ENCODE assay signal across 20 cellular contexts in genomic region chr1:172946814-172947507, GRCh38.
DNase-seq lines count a peak whose midpoint lies in the region; ATAC-seq and TF ChIP-seq lines count a peak whose summit lies in the region.
"Had no signal": no experiment of that assay in that cellular context is flagged by ENCODE, and none has a peak within 500 bp of the region (broad histone marks: within the 10 kb centered on the region; RNA-seq: fewer than 3 reads in every experiment).

No MANE protein-coding gene starts in this region.

- WGBS in transverse colon (ENCODE audit: low coverage in 1 of 2), 2 donors, result 78 to 85% methylated on average over 2 of the region's 2 CpGs

- H3K4me1 Mint-ChIP-seq in stimulated activated naive CD8-positive, alpha-beta T cell treated with anti-CD3 and anti-CD28 coated beads, Interleukin-15, amount 100 ng/mL, for 72 hours, result peaks cover 39% of the 10 kb centered on the region
- peaks cover 19% of the 10 kb centered on the region for H3K4me1 Mint-ChIP-seq in stimulated activated effector memory CD8-positive, alpha-beta T cell treated with anti-CD3 and anti-CD28 coated beads, Interleukin-12 subunit alpha, Interleukin-12 subunit beta, amount 100 ng/mL, for 72 hours
- H3K4me1 Mint-ChIP-seq: nephron had no signal

- no peak overlapping the region for H3K4me3 ChIP-seq in transverse colon
- H3K4me3 ChIP-seq: breast epithelium, lung, prostate gland, uterus had no signal

- in situ Hi-C loops in transverse colon (cut with MboI; ENCODE audit: low pct_ligation_motif_present in 1 of 4, low pct_unique_long_range_greater_than_20kb in 1 of 4, low sequenced_read_pairs in 3 of 4), result no loop called here

- DNase-seq in stimulated activated naive CD8-positive, alpha-beta T cell treated with anti-CD3 and anti-CD28 coated beads, Interleukin-15, amount 100 ng/mL, for 72 hours, result no peak
- DNase-seq in stimulated activated naive CD8-positive, alpha-beta T cell treated with anti-CD3 and anti-CD28 coated beads, Interleukin-15, Interleukin-2, amounts not matched to agents 100 U/mL and 50 U/mL, for 24 hours, result no peak
- no peak for DNase-seq in epithelial cell of prostate (ENCODE audit: low read depth, low spot score)
- no peak for DNase-seq in stimulated activated effector memory CD8-positive, alpha-beta T cell treated with anti-CD3 and anti-CD28 coated beads, Interleukin-12 subunit alpha, Interleukin-12 subunit beta, amount 100 ng/mL, for 72 hours (ENCODE audit: low spot score in 2 of 2)
- DNase-seq in transverse colon, result no peak
- DNase-seq: ACHN; activated naive CD4-positive, alpha-beta T cell treated with anti-CD3 and anti-CD28 coated beads, Interleukin-2, amount 10 ng/mL, durations not matched to agents 7 days and 5 days; effector CD8-positive, alpha-beta T cell; NCI-H2029; NCI-H510A treated with DMSO at 0.1 percent for 48 hours; stimulated activated CD4-positive, alpha-beta T cell treated with anti-CD3 and anti-CD28 coated beads, Interleukin-12 subunit alpha, Interleukin-12 subunit beta, amount 100 ng/mL, for 4 hours; uterus had no signal

- H3K36me3 Mint-ChIP-seq in stimulated activated effector memory CD8-positive, alpha-beta T cell treated with anti-CD3 and anti-CD28 coated beads, Interleukin-12 subunit alpha, Interleukin-12 subunit beta, amount 100 ng/mL, for 72 hours, result no peaks in the 10 kb centered on the region
- H3K36me3 Mint-ChIP-seq: activated naive CD4-positive, alpha-beta T cell treated with anti-CD3 and anti-CD28 coated beads, Interleukin-2, amount 10 ng/mL, durations not matched to agents 7 days and 5 days had no signal

- H3K9me3 ChIP-seq in transverse colon, result no peaks in the 10 kb centered on the region
- H3K9me3 ChIP-seq: breast epithelium, prostate gland, uterus had no signal

- intact Hi-C loops in transverse colon (cut with DNase I; ENCODE audit: low total_unique reads), result no loop called here

- H3K9me3 Mint-ChIP-seq in stimulated activated naive CD8-positive, alpha-beta T cell treated with anti-CD3 and anti-CD28 coated beads, Interleukin-15, amount 100 ng/mL, for 72 hours, result peaks cover 5 to 11% of the 10 kb centered on the region in 2 donors
- H3K9me3 Mint-ChIP-seq in stimulated activated effector memory CD8-positive, alpha-beta T cell treated with anti-CD3 and anti-CD28 coated beads, Interleukin-12 subunit alpha, Interleukin-12 subunit beta, amount 100 ng/mL, for 72 hours, result peaks cover 3% of the 10 kb centered on the region
- H3K9me3 Mint-ChIP-seq: nephron; stimulated activated naive CD8-positive, alpha-beta T cell treated with anti-CD3 and anti-CD28 coated beads, Interleukin-15, Interleukin-2, amounts not matched to agents 100 ng/mL and 50 ng/mL, for 24 hours had no signal

- H3K27ac Mint-ChIP-seq in stimulated activated naive CD8-positive, alpha-beta T cell treated with anti-CD3 and anti-CD28 coated beads, Interleukin-15, amount 100 ng/mL, for 72 hours, result no peak overlapping the region
- no peak overlapping the region for H3K27ac Mint-ChIP-seq in stimulated activated effector memory CD8-positive, alpha-beta T cell treated with anti-CD3 and anti-CD28 coated beads, Interleukin-12 subunit alpha, Interleukin-12 subunit beta, amount 100 ng/mL, for 72 hours
- H3K27ac Mint-ChIP-seq: activated naive CD4-positive, alpha-beta T cell treated with anti-CD3 and anti-CD28 coated beads, Interleukin-2, amount 10 ng/mL, durations not matched to agents 7 days and 5 days; nephron; stimulated activated naive CD8-positive, alpha-beta T cell treated with anti-CD3 and anti-CD28 coated beads, Interleukin-15, Interleukin-2, amounts not matched to agents 100 ng/mL and 50 ng/mL, for 24 hours had no signal

- TF ChIP-seq POLR2A in transverse colon (IDR thresholded peaks at IDR 0.05), result no peak

- peaks cover 3% of the 10 kb centered on the region for H3K27me3 Mint-ChIP-seq in stimulated activated naive CD8-positive, alpha-beta T cell treated with anti-CD3 and anti-CD28 coated beads, Interleukin-15, amount 100 ng/mL, for 72 hours

- peak; percentile 41 for ATAC-seq in stimulated activated naive CD8-positive, alpha-beta T cell treated with anti-CD3 and anti-CD28 coated beads, Interleukin-15, amount 100 ng/mL, for 72 hours
- ATAC-seq in stimulated activated naive CD8-positive, alpha-beta T cell treated with anti-CD3 and anti-CD28 coated beads, Interleukin-15, Interleukin-2, amounts not matched to agents 100 U/mL and 50 U/mL, for 24 hours, result no peak
- ATAC-seq in SK-N-SH treated with all-trans-retinoic acid at 6 μM for 48 hours (no peak; the same call in 2 of the 3 replicates), GM21576 (IDR thresholded peaks at IDR 0.05; ENCODE audit: unreplicated experiment) (no peak), GM21526 (IDR thresholded peaks at IDR 0.05; ENCODE audit: low FRiP score, unreplicated experiment) (no peak)
- ATAC-seq in stimulated activated effector memory CD8-positive, alpha-beta T cell treated with anti-CD3 and anti-CD28 coated beads, Interleukin-12 subunit alpha, Interleukin-12 subunit beta, amount 100 ng/mL, for 72 hours, result peak; percentile 69

- H3K27ac ChIP-seq in epithelial cell of prostate, result peak overlapping the region; percentile 38
- no peak overlapping the region for H3K27ac ChIP-seq in transverse colon
- H3K27ac ChIP-seq: breast epithelium, prostate gland, uterus had no signal

- H3K36me3 ChIP-seq in transverse colon, result no peaks in the 10 kb centered on the region
- H3K36me3 ChIP-seq: breast epithelium, prostate gland, uterus had no signal

- no peak for TF ChIP-seq CTCF in transverse colon (IDR thresholded peaks at IDR 0.05)

- no peak for TF ChIP-seq EP300 in transverse colon (IDR thresholded peaks at IDR 0.05; ENCODE audit: low read depth)

- no peaks in the 10 kb centered on the region for H3K27me3 ChIP-seq in transverse colon
- H3K27me3 ChIP-seq: breast epithelium, uterus had no signal

- H3K4me1 ChIP-seq in transverse colon, result no peaks in the 10 kb centered on the region
- H3K4me1 ChIP-seq: prostate gland, uterus had no signal

- H3K4me3 Mint-ChIP-seq in stimulated activated naive CD8-positive, alpha-beta T cell treated with anti-CD3 and anti-CD28 coated beads, Interleukin-15, amount 100 ng/mL, for 72 hours, result no peak overlapping the region
- no peak overlapping the region for H3K4me3 Mint-ChIP-seq in stimulated activated effector memory CD8-positive, alpha-beta T cell treated with anti-CD3 and anti-CD28 coated beads, Interleukin-12 subunit alpha, Interleukin-12 subunit beta, amount 100 ng/mL, for 72 hours
- H3K4me3 Mint-ChIP-seq: activated naive CD4-positive, alpha-beta T cell treated with anti-CD3 and anti-CD28 coated beads, Interleukin-2, amount 10 ng/mL, durations not matched to agents 7 days and 5 days; nephron; stimulated activated naive CD8-positive, alpha-beta T cell treated with anti-CD3 and anti-CD28 coated beads, Interleukin-15, Interleukin-2, amounts not matched to agents 100 ng/mL and 50 ng/mL, for 24 hours had no signal

TF ChIP-seq in SK-N-SH treated with all-trans-retinoic acid at 6 μM for 48 hours, 23 proteins besides CTCF, POLR2A, EP300 and RAD21:
- TF ChIP-seq ZFP3 (CRISPR knock-in tag; IDR thresholded peaks at IDR 0.05) (no peak), ZC3H10 (CRISPR knock-in tag; IDR thresholded peaks at IDR 0.05) (no peak), ARNTL (CRISPR knock-in tag; IDR thresholded peaks at IDR 0.05; ENCODE audit: borderline replicate concordance, low read depth) (no peak), BACH2 (CRISPR knock-in tag; IDR thresholded peaks at IDR 0.05; ENCODE audit: borderline replicate concordance) (no peak), TOX (CRISPR knock-in tag; IDR thresholded peaks at IDR 0.05; ENCODE audit: borderline replicate concordance) (peak; percentile 60; the same call in 1 of the 2 replicates)

Comparison
In these comparisons a context has a peak if more than half of its experiments do, and no peak if none do; other contexts are left out.
1. ATAC-seq: peak in stimulated activated naive CD8-positive, alpha-beta T cell treated with anti-CD3 and anti-CD28 coated beads, Interleukin-15, amount 100 ng/mL, for 72 hours (single experiment) and stimulated activated effector memory CD8-positive, alpha-beta T cell treated with anti-CD3 and anti-CD28 coated beads, Interleukin-12 subunit alpha, Interleukin-12 subunit beta, amount 100 ng/mL, for 72 hours (single experiment); none in stimulated activated naive CD8-positive, alpha-beta T cell treated with anti-CD3 and anti-CD28 coated beads, Interleukin-15, Interleukin-2, amounts not matched to agents 100 U/mL and 50 U/mL, for 24 hours (single experiment), SK-N-SH treated with all-trans-retinoic acid at 6 μM for 48 hours (single experiment), GM21576 (single experiment) and GM21526 (single experiment).